In genomic region chr13:47639716-47640447, GRCh38 we compare ENCODE assay signal across 2 cellular contexts.
A peak's percentile ranks its signal among the peaks of the same experiment; 100 is the strongest.
TF ChIP-seq lines count a peak whose summit lies in the region.

No MANE protein-coding gene starts in this region.

TF ChIP-seq in liver, 16 proteins besides CTCF, POLR2A, EP300 and RAD21 (continued from another document):
- peak; percentile 16 for TF ChIP-seq REST (IDR thresholded peaks at IDR 0.05)
TF ChIP-seq in liver: peak in this region for 9.

TF ChIP-seq in HepG2, 621 proteins besides CTCF, POLR2A, EP300 and RAD21 (continued from another document):
- TF ChIP-seq TFE3 (CRISPR knock-in tag; IDR thresholded peaks at IDR 0.05) (no peak), MEIS1 (CRISPR knock-in tag; IDR thresholded peaks at IDR 0.05; ENCODE audit: borderline replicate concordance) (no peak), SMC3 (IDR thresholded peaks at IDR 0.05; ENCODE audit: low read length) (no peak), ARHGAP35 (CRISPR knock-in tag; IDR thresholded peaks at IDR 0.05; ENCODE audit: borderline replicate concordance) (no peak), SRSF9 (IDR thresholded peaks at IDR 0.05; ENCODE audit: borderline replicate concordance, insufficient read depth, low read depth, low read length, poor library complexity, severe bottlenecking) (no peak), JDP2 (CRISPR knock-in tag; IDR thresholded peaks at IDR 0.05; ENCODE audit: borderline replicate concordance) (no peak), ELF1 (CRISPR knock-in tag; IDR thresholded peaks at IDR 0.05) (no peak), ETS1 (CRISPR knock-in tag; IDR thresholded peaks at IDR 0.05) (no peak), ZNF407 (CRISPR knock-in tag; IDR thresholded peaks at IDR 0.05; ENCODE audit: not compliant biosample characterization) (no peak), SNAPC4 (CRISPR knock-in tag; IDR thresholded peaks at IDR 0.05) (no peak), HOMEZ (CRISPR knock-in tag; IDR thresholded peaks at IDR 0.05; ENCODE audit: low read depth) (no peak), ZNF619 (CRISPR knock-in tag; IDR thresholded peaks at IDR 0.05) (no peak)
TF ChIP-seq in HepG2: peak in this region for 0.
